ENCODE assay signal across 5 cellular contexts in the genomic region with DNA sequence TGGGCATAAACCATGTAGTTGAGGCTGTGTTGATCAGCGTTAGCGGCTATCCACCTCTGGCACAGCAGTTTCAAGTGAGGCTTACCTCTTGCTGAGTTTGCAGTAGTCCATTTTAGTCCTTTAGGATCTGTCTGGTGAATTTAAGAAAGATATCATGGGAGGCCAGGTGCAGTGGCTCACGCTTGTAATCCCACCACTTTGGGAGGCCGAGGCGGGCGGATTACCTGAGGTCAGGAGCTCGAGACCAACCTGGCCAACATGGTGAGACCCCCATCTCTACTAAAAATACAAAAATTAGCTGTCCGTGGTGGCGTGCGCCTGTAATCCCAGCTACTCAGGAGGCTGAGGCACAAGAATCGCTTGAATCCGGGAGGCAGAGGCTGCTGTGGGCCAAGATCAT. TPM values are rescaled to one million over a fixed set of nuclear protein-coding genes. Genes with fewer than 3 reads are reported as not detected.
"Had no signal": no experiment of that assay in that cellular context is flagged by ENCODE, and none has a peak within 500 bp of the region (broad histone marks: within the 10 kb centered on the region; RNA-seq: fewer than 3 reads in every experiment).

No MANE protein-coding gene starts in this region.

RNA-seq across cellular contexts. Expression of gene PHOSPHO1, which starts 45.4 kb away (rescaled TPM):
- total RNA-seq: colonic mucosa, dermis blood vessel endothelial cell, glomerular endothelial cell, kidney epithelial cell, lung microvascular endothelial cell had no signal
